13 cellular contexts compared by ENCODE assay signal in the genomic region with DNA sequence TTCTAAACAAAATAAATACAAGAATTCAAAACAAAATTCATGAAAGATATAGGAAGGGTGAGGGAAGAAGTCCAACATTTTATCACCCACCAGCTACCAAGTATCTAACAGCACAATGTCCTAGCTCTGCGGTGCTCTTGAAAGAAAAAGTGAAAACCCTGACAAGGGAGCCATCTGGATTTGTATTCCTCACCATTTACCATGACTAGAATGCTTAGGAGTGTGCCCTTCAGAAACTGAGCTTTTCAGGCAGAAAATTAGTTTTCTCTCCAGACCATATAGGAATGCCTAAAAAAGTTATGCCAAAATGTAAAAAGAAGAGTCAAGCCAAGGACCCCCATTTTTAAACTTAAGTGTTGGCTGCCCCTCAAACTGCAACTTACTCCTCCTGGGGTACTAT. TPM values are rescaled to one million over a fixed set of nuclear protein-coding genes. Genes with fewer than 3 reads are reported as not detected.
DNase-seq lines count a peak whose midpoint lies in the region; TF ChIP-seq lines count a peak whose summit lies in the region.
"Had no signal": no experiment of that assay in that cellular context is flagged by ENCODE, and none has a peak within 500 bp of the region (broad histone marks: within the 10 kb centered on the region; RNA-seq: fewer than 3 reads in every experiment).

No MANE protein-coding gene starts in this region.

- peak overlapping the region; percentile 80 for H3K4me2 ChIP-seq in OCI-LY3 (ENCODE audit: low read length)

- H3K79me2 ChIP-seq in OCI-LY3 (ENCODE audit: low read length), result peaks cover 98% of the 10 kb centered on the region

- H3K4me1 Mint-ChIP-seq in T-helper 1 cell treated with Interleukin-12 subunit alpha and Interleukin-12 subunit beta and Interleukin-4 antibody, amounts not matched to agents 30 μg/mL and 1 μg/mL, for 36 hours (ENCODE audit: low read depth), result peaks cover 63% of the 10 kb centered on the region
- peaks cover 78% of the 10 kb centered on the region for H3K4me1 Mint-ChIP-seq in dendritic cell treated with granulocyte-macrophage colony-stimulating factor and Interleukin-4, amounts not matched to agents 40 ng/mL and 50 ng/mL, for 4 days (ENCODE audit: low read depth)

- H3K36me3 ChIP-seq in OCI-LY3 (replicated peaks; ENCODE audit: low read depth, low read length) (peaks cover 63% of the 10 kb centered on the region), skeletal muscle tissue (ENCODE audit: control insufficient read depth in 3 of 3, insufficient read depth in 3 of 3, low read length in 3 of 3) (peaks cover 0 to 3% (median 0%) of the 10 kb centered on the region in 3 donors)
- H3K36me3 ChIP-seq: gastroesophageal sphincter had no signal

- H2AFZ ChIP-seq in OCI-LY3 (ENCODE audit: low read depth, low read length), result no peak overlapping the region

- no peaks in the 10 kb centered on the region for H3K9me3 Mint-ChIP-seq in T-helper 1 cell treated with Interleukin-12 subunit alpha and Interleukin-12 subunit beta and Interleukin-4 antibody, amounts not matched to agents 30 μg/mL and 1 μg/mL, for 36 hours
- H3K9me3 Mint-ChIP-seq in dendritic cell treated with granulocyte-macrophage colony-stimulating factor and Interleukin-4, amounts not matched to agents 40 ng/mL and 50 ng/mL, for 4 days, result no peaks in the 10 kb centered on the region

- peak overlapping the region; percentile 93 for H3K4me3 Mint-ChIP-seq in T-helper 1 cell treated with Interleukin-12 subunit alpha and Interleukin-12 subunit beta and Interleukin-4 antibody, amounts not matched to agents 30 μg/mL and 1 μg/mL, for 36 hours
- no peak overlapping the region for H3K4me3 Mint-ChIP-seq in dendritic cell treated with granulocyte-macrophage colony-stimulating factor and Interleukin-4, amounts not matched to agents 40 ng/mL and 50 ng/mL, for 4 days

- H3K27ac ChIP-seq in OCI-LY3 (ENCODE audit: low read length) (peak overlapping the region; percentile 95; the same call in 1 of the 2 replicates), skeletal muscle tissue (ENCODE audit: low read depth, low read length) (peak overlapping the region; percentile 71)

- no peaks in the 10 kb centered on the region for H3K27me3 Mint-ChIP-seq in T-helper 1 cell treated with Interleukin-12 subunit alpha and Interleukin-12 subunit beta and Interleukin-4 antibody, amounts not matched to agents 30 μg/mL and 1 μg/mL, for 36 hours (ENCODE audit: low read depth)
- no peaks in the 10 kb centered on the region for H3K27me3 Mint-ChIP-seq in dendritic cell treated with granulocyte-macrophage colony-stimulating factor and Interleukin-4, amounts not matched to agents 40 ng/mL and 50 ng/mL, for 4 days

- H3K36me3 Mint-ChIP-seq in T-helper 1 cell treated with Interleukin-12 subunit alpha and Interleukin-12 subunit beta and Interleukin-4 antibody, amounts not matched to agents 30 μg/mL and 1 μg/mL, for 36 hours (ENCODE audit: low read depth), result peaks cover 51% of the 10 kb centered on the region
- peaks cover 79% of the 10 kb centered on the region for H3K36me3 Mint-ChIP-seq in dendritic cell treated with granulocyte-macrophage colony-stimulating factor and Interleukin-4, amounts not matched to agents 40 ng/mL and 50 ng/mL, for 4 days (ENCODE audit: low read depth)

- intact Hi-C loops in dendritic cell treated with granulocyte-macrophage colony-stimulating factor and Interleukin-4, amounts not matched to agents 40 ng/mL and 50 ng/mL, for 4 days (cut with micrococcal nuclease), result loop anchor here (1.0 to 5.0 kb wide), 2 partner anchors 13 to 173 kb away; a partner anchor contains a TSS

- H3K9ac ChIP-seq in OCI-LY3 (ENCODE audit: low read length) (peak overlapping the region; percentile 98; the same call in 1 of the 2 replicates), skeletal muscle tissue (ENCODE audit: low read depth in 1 of 3, low read length in 3 of 3) (no peak overlapping the region)

- H3K4me1 ChIP-seq in OCI-LY3 (ENCODE audit: low read length), result peaks cover 69% of the 10 kb centered on the region
- peaks cover 44 to 67% (median 63%) of the 10 kb centered on the region in 3 donors for H3K4me1 ChIP-seq in skeletal muscle tissue (ENCODE audit: control insufficient read depth in 3 of 3, insufficient read depth in 3 of 3, low read length in 3 of 3)

- TF ChIP-seq CTCF in OCI-LY3 (IDR thresholded peaks at IDR 0.05; ENCODE audit: low read depth, low read length), result no peak

- peaks cover 85% of the 10 kb centered on the region for H4K20me1 ChIP-seq in OCI-LY3 (ENCODE audit: insufficient read depth, low read length)

- peak overlapping the region; percentile 94 for H3K27ac Mint-ChIP-seq in T-helper 1 cell treated with Interleukin-12 subunit alpha and Interleukin-12 subunit beta and Interleukin-4 antibody, amounts not matched to agents 30 μg/mL and 1 μg/mL, for 36 hours
- peak overlapping the region; percentile 98 for H3K27ac Mint-ChIP-seq in dendritic cell treated with granulocyte-macrophage colony-stimulating factor and Interleukin-4, amounts not matched to agents 40 ng/mL and 50 ng/mL, for 4 days

- no peak for DNase-seq in T-helper 1 cell
- no peak for DNase-seq in stimulated activated naive CD4-positive, alpha-beta T cell treated with Interleukin-2 at 50 U/mL for 16 hours (lab: John Stamatoyannopoulos, UW)
- no peak for DNase-seq in NCI-H1092 treated with DMSO at 0.1 percent for 48 hours (lab: John Stamatoyannopoulos, UW)
- DNase-seq in Kasumi-1 (lab: John Stamatoyannopoulos, UW), result no peak
- DNase-seq: caudate nucleus; NCI-H1092; NK-92 treated with Interleukin-12 subunit alpha and Interleukin-12 subunit beta, amount 100 ng/mL, for 24 hours; stimulated activated CD4-positive, alpha-beta T cell treated with anti-CD3 and anti-CD28 coated beads, Interleukin-1b, Interleukin-23, amount 100 ng/mL, for 48 hours had no signal

- H3K4me3 ChIP-seq in OCI-LY3 (ENCODE audit: low read length) (peak overlapping the region; percentile 82), skeletal muscle tissue (ENCODE audit: low read length in 3 of 3) (no peak overlapping the region)
- H3K4me3 ChIP-seq: gastroesophageal sphincter had no signal

- H3K9me3 ChIP-seq in OCI-LY3 (ENCODE audit: insufficient read depth, low read length) (no peaks in the 10 kb centered on the region), skeletal muscle tissue (ENCODE audit: control insufficient read depth in 3 of 3, low read length in 3 of 3) (no peaks in the 10 kb centered on the region)
- H3K9me3 ChIP-seq: gastroesophageal sphincter had no signal

- no peaks in the 10 kb centered on the region for H3K27me3 ChIP-seq in OCI-LY3 (ENCODE audit: low read depth, low read length)
- no peaks in the 10 kb centered on the region for H3K27me3 ChIP-seq in skeletal muscle tissue (ENCODE audit: control insufficient read depth in 3 of 3, insufficient read depth in 3 of 3, low read length in 3 of 3)
- H3K27me3 ChIP-seq: gastroesophageal sphincter had no signal

RNA-seq across cellular contexts. Expression of a gene that starts 4.5 kb away (rescaled TPM):
- total RNA-seq in skeletal muscle tissue, result 95.0 TPM

RNA-seq across cellular contexts. Expression of a gene that starts 4.7 kb away (rescaled TPM):
- total RNA-seq in skeletal muscle tissue, result 6.8 TPM
